ENCODE assay signal across 20 cellular contexts in the genomic region with DNA sequence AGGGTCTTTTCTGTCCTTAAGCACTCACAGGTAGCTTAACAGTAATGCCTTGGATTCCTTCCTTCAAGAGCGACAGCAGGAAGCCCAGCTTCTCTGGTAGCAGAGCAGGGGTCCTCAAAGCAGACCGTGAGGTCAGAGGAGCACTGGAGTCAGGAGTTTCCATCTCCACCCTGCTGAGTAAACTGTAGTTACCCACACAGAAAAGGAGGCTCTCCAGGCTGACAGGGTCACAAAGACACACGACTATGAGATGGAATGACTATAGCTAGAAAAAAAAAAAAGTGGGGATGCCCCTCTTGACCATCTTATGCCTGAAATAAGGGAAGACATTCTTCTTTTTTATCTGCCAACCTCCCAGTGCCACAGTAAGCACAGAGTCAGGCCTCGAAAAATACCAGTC.
"Had no signal": no experiment of that assay in that cellular context is flagged by ENCODE, and none has a peak within 500 bp of the region (broad histone marks: within the 10 kb centered on the region; RNA-seq: fewer than 3 reads in every experiment).

No MANE protein-coding gene starts in this region.

- H3K27me3 Mint-ChIP-seq: activated CD8-positive, alpha-beta memory T cell treated with anti-CD3 and anti-CD28 coated beads, Interleukin-2, amount 10 ng/mL, durations not matched to agents 7 days and 5 days; effector memory CD8-positive, alpha-beta T cell; memory B cell; T-cell had no signal

- H3K36me3 Mint-ChIP-seq: T-cell had no signal

- DNase-seq: activated CD8-positive, alpha-beta memory T cell treated with anti-CD3 and anti-CD28 coated beads, Interleukin-2, amount 10 ng/mL, durations not matched to agents 7 days and 5 days; activated naive CD4-positive, alpha-beta T cell; aorta; effector memory CD8-positive, alpha-beta T cell; foreskin keratinocyte; glutamatergic neuron; hypothalamus; kidney; left ventricle myocardium inferior; mucosa of descending colon; nucleus accumbens; posterior cingulate gyrus; retina; SK-N-SH; stimulated activated CD4-positive, alpha-beta T cell treated with anti-CD3 and anti-CD28 coated beads, Interleukin-12 subunit alpha, Interleukin-12 subunit beta, amount 100 ng/mL, for 4 hours; stimulated activated CD4-positive, alpha-beta T cell treated with anti-CD3 and anti-CD28 coated beads, Interleukin-2, amount 100 ng/mL, for 48 hours; T-cell had no signal

- ATAC-seq: activated CD8-positive, alpha-beta memory T cell treated with anti-CD3 and anti-CD28 coated beads, Interleukin-2, amount 10 ng/mL, durations not matched to agents 7 days and 5 days; effector memory CD8-positive, alpha-beta T cell; foreskin keratinocyte; T-cell had no signal

- H3K4me3 Mint-ChIP-seq: activated CD8-positive, alpha-beta memory T cell treated with anti-CD3 and anti-CD28 coated beads, Interleukin-2, amount 10 ng/mL, durations not matched to agents 7 days and 5 days; memory B cell; nephron; T-cell had no signal

- H3K4me3 ChIP-seq: left ventricle myocardium inferior, mucosa of descending colon had no signal

- H3K36me3 ChIP-seq: left ventricle myocardium inferior had no signal

- H3K27me3 ChIP-seq: foreskin keratinocyte had no signal

- H3K27ac Mint-ChIP-seq: memory B cell, nephron had no signal

- H3K4me1 ChIP-seq: foreskin keratinocyte, left ventricle myocardium inferior had no signal

- H3K27ac ChIP-seq: foreskin keratinocyte, left ventricle myocardium inferior, VCaP had no signal

- H3K9me3 Mint-ChIP-seq: effector memory CD8-positive, alpha-beta T cell; nephron; T-cell had no signal

- H3K9me3 ChIP-seq: left ventricle myocardium inferior, mucosa of descending colon, SK-N-SH had no signal
